In genomic region chr6:116553451-116553850, GRCh38 we compare ENCODE assay signal across 20 cellular contexts. TPM values are rescaled to one million over a fixed set of nuclear protein-coding genes. Genes with fewer than 3 reads are reported as not detected.
DNase-seq lines count a peak whose midpoint lies in the region; ATAC-seq and TF ChIP-seq lines count a peak whose summit lies in the region.
"Had no signal": no experiment of that assay in that cellular context is flagged by ENCODE, and none has a peak within 500 bp of the region (broad histone marks: within the 10 kb centered on the region; RNA-seq: fewer than 3 reads in every experiment).

Gene CALHM4 (plus strand): TSS chr6:116553751. CDS start chr6:116553794, 43 bp downstream.

- H3K4me3 ChIP-seq in IMR-90 (ENCODE audit: insufficient read depth, low read depth, low read length) (no peak within 1 kb of the TSS), neuronal stem cell (ENCODE audit: low read length in 2 of 2) (peak within 1 kb of the TSS in 1 of 2 donors; percentile 26)
- H3K4me3 ChIP-seq: GM12878, GM23248 had no signal

- no peak within 1 kb of the TSS for H2BK20ac ChIP-seq in IMR-90 (ENCODE audit: low read depth, low read length)

- no peaks in the 10 kb centered on the region for H3K27me3 ChIP-seq in IMR-90 (ENCODE audit: control insufficient read depth, insufficient read depth, low read length)
- H3K27me3 ChIP-seq in neuronal stem cell (ENCODE audit: control insufficient read depth in 3 of 3, insufficient read depth in 3 of 3, low read depth in 1 of 3, low read length in 3 of 3) = no peaks in the 10 kb centered on the region

- peak within 1 kb of the TSS; percentile 10 for H2AFZ ChIP-seq in IMR-90 (replicated peaks; ENCODE audit: low read length, poor library complexity)
- peak within 1 kb of the TSS; percentile 8 for H2AFZ ChIP-seq in neuronal stem cell (ENCODE audit: low read length)
- H2AFZ ChIP-seq: GM23248 had no signal

- no peaks in the 10 kb centered on the region for H4K20me1 ChIP-seq in IMR-90 (ENCODE audit: insufficient read depth, low read length)

- CTCF ChIA-PET in IMR-90 (lab: Yijun Ruan, JAX) = interaction anchor here (0.7 to 0.8 kb wide), 2 partner anchors 12 to 18 kb away, joined by 3 to 5 read pairs; no protein-coding TSS in a partner anchor

- H3K36me3 ChIP-seq in IMR-90 (ENCODE audit: control insufficient read depth, insufficient read depth, low read length) (no peaks in the 10 kb centered on the region), neuronal stem cell (replicated peaks in 1 of 2; ENCODE audit: control insufficient read depth in 2 of 2, insufficient read depth in 2 of 2, low read length in 2 of 2) (no peaks in the 10 kb centered on the region)

- ATAC-seq in IMR-90 (ENCODE audit: low read depth) (no peak), HG03108 (IDR thresholded peaks at IDR 0.05; ENCODE audit: unreplicated experiment) (no peak)
- ATAC-seq: GM12878, HCT116 had no signal

- H3K4ac ChIP-seq in IMR-90 (ENCODE audit: low read depth, low read length) (no peak within 1 kb of the TSS), neuronal stem cell (ENCODE audit: low read length) (no peak within 1 kb of the TSS)

- H3K18ac ChIP-seq in IMR-90 (ENCODE audit: low read depth, low read length) (no peak within 1 kb of the TSS), neuronal stem cell (ENCODE audit: low read length) (no peak within 1 kb of the TSS)

- H3K14ac ChIP-seq in IMR-90 (replicated peaks; ENCODE audit: low read depth, low read length) (no peak within 1 kb of the TSS), neuronal stem cell (ENCODE audit: low read length) (no peak within 1 kb of the TSS)

- dilution Hi-C loops in IMR-90 (cut with HindIII; ENCODE audit: low sequenced_read_pairs, unreplicated experiment) = no loop called here

- TF ChIP-seq CTCF in IMR-90 (conservative IDR thresholded peaks at IDR 0.05; ENCODE audit: low read depth, low read length) (no peak), VCaP (conservative IDR thresholded peaks at IDR 0.05) (no peak)

- TF ChIP-seq RAD21 in IMR-90 (IDR thresholded peaks at IDR 0.05; ENCODE audit: low read length) = no peak

- no TSS peak for BruUV-seq in IMR-90 (replicated peaks; lab: Mats Ljungman, UMichigan)

- H3K4me1 ChIP-seq in IMR-90 (ENCODE audit: control insufficient read depth, insufficient read depth, low read length) (peaks cover 7% of the 10 kb centered on the region), neuronal stem cell (ENCODE audit: control insufficient read depth in 2 of 2, insufficient read depth in 1 of 2, low read depth in 1 of 2, low read length in 2 of 2) (peaks cover 2 to 3% of the 10 kb centered on the region in 2 donors)

- H2BK15ac ChIP-seq in IMR-90 (ENCODE audit: low read depth, low read length) (no peak within 1 kb of the TSS), neuronal stem cell (ENCODE audit: low read length) (no peak within 1 kb of the TSS)

- H2BK120ac ChIP-seq in IMR-90 (ENCODE audit: low read depth, low read length) = peak within 1 kb of the TSS; percentile 19; the same call in 1 of the 2 replicates
- no peak within 1 kb of the TSS for H2BK120ac ChIP-seq in neuronal stem cell (ENCODE audit: low read depth, low read length)

- no peak within 1 kb of the TSS; the same call in 1 of the 2 replicates for H2AK5ac ChIP-seq in IMR-90 (ENCODE audit: low read depth, low read length)
- no peak within 1 kb of the TSS for H2AK5ac ChIP-seq in neuronal stem cell (ENCODE audit: low read depth, low read length)

- no peaks in the 10 kb centered on the region for H3K9me3 ChIP-seq in IMR-90 (ENCODE audit: control insufficient read depth, insufficient read depth, low read length)
- no peaks in the 10 kb centered on the region for H3K9me3 ChIP-seq in neuronal stem cell (replicated peaks in 1 of 2; ENCODE audit: control insufficient read depth in 2 of 2, insufficient read depth in 1 of 2, low read depth in 1 of 2, low read length in 2 of 2)

- H4K91ac ChIP-seq in IMR-90 (ENCODE audit: insufficient read depth, low read depth, low read length) (no peak within 1 kb of the TSS), neuronal stem cell (ENCODE audit: low read depth, low read length, poor library complexity) (no peak within 1 kb of the TSS)

- H3K9ac ChIP-seq in IMR-90 (ENCODE audit: low read depth, low read length) = no peak within 1 kb of the TSS
- H3K9ac ChIP-seq in neuronal stem cell (ENCODE audit: low read depth, low read length, poor library complexity) = no peak within 1 kb of the TSS
- H3K9ac ChIP-seq: GM23248 had no signal

- H3K4me2 ChIP-seq in IMR-90 (ENCODE audit: low read depth, low read length) (no peak within 1 kb of the TSS), neuronal stem cell (ENCODE audit: insufficient read depth, low read length, poor library complexity, severe bottlenecking) (no peak within 1 kb of the TSS)

- H3K27ac ChIP-seq in IMR-90 (ENCODE audit: insufficient read depth, low read length) = no peak within 1 kb of the TSS
- H3K27ac ChIP-seq in VCaP = peak within 1 kb of the TSS; percentile 54
- H3K27ac ChIP-seq in neuronal stem cell (replicated peaks; ENCODE audit: low read length) = no peak within 1 kb of the TSS
- H3K27ac ChIP-seq: GM23248 had no signal

- no peak within 1 kb of the TSS for H2BK12ac ChIP-seq in neuronal stem cell (ENCODE audit: low read length)

- H3K23ac ChIP-seq in IMR-90 (ENCODE audit: low read depth, low read length) (no peak within 1 kb of the TSS), neuronal stem cell (ENCODE audit: low read depth, low read length, poor library complexity) (no peak within 1 kb of the TSS)

- no peak within 1 kb of the TSS for H3K56ac ChIP-seq in IMR-90 (ENCODE audit: extremely low read depth, insufficient read depth, low read length)

- intact Hi-C loops in IMR-90 (cut with micrococcal nuclease) = no loop called here

- H4K8ac ChIP-seq in IMR-90 (ENCODE audit: low read depth in 2 of 2, low read length in 2 of 2) (no peak within 1 kb of the TSS), neuronal stem cell (ENCODE audit: low read depth, low read length) (no peak within 1 kb of the TSS)

- DNase-seq in IMR-90 = no peak
- no peak for DNase-seq in neuronal stem cell (ENCODE audit: low spot score)
- no peak for DNase-seq in NCI-H1436 treated with DMSO at 0.1 percent for 48 hours (lab: John Stamatoyannopoulos, UW)
- DNase-seq in glomerular visceral epithelial cell (ENCODE audit: extremely low spot score) = no peak
- DNase-seq: C1 segment of cervical spinal cord; Calu3; CD4-positive, alpha-beta memory T cell; COR-L47; DMS79; EL; GDM1; GM23248; H9 had no signal

- no peak within 1 kb of the TSS for H2BK5ac ChIP-seq in IMR-90 (ENCODE audit: low read depth, low read length, poor library complexity, severe bottlenecking)
- no peak within 1 kb of the TSS for H2BK5ac ChIP-seq in neuronal stem cell (ENCODE audit: low read length)

- no peak within 1 kb of the TSS for H2AK9ac ChIP-seq in IMR-90 (replicated peaks; ENCODE audit: low read depth, low read length, poor library complexity)

- peak within 1 kb of the TSS; percentile 13; the same call in 1 of the 2 replicates for H4K5ac ChIP-seq in IMR-90 (ENCODE audit: low read depth, low read length)

- in situ Hi-C loops in IMR-90 (cut with MboI; ENCODE audit: low sequenced_read_pairs) = no loop called here

- H3K9me1 ChIP-seq in IMR-90 (ENCODE audit: insufficient read depth, low read length) = no peaks in the 10 kb centered on the region

- no peak for TF ChIP-seq POLR2A in IMR-90 (IDR thresholded peaks at IDR 0.05; ENCODE audit: low read depth, low read length)

- H3K79me1 ChIP-seq in IMR-90 (ENCODE audit: low read depth in 1 of 2, low read length in 2 of 2) = no peaks in the 10 kb centered on the region
- no peaks in the 10 kb centered on the region for H3K79me1 ChIP-seq in neuronal stem cell (ENCODE audit: low read depth, low read length)

- POLR2A ChIA-PET in IMR-90 (lab: Charles Lee; ENCODE audit: unreplicated experiment) = no interaction called here

TF ChIP-seq in IMR-90, 13 proteins besides CTCF, POLR2A, EP300 and RAD21:
- TF ChIP-seq CHD1 (IDR thresholded peaks at IDR 0.05; ENCODE audit: low read depth, low read length) (no peak), BHLHE40 (IDR thresholded peaks at IDR 0.05; ENCODE audit: low read depth, low read length) (no peak), MAZ (IDR thresholded peaks at IDR 0.05; ENCODE audit: borderline replicate concordance, low read depth, low read length) (no peak), RCOR1 (IDR thresholded peaks at IDR 0.05; ENCODE audit: insufficient replicate concordance, low read length) (no peak), SMC3 (IDR thresholded peaks at IDR 0.05; ENCODE audit: low read depth, low read length) (no peak), USF2 (IDR thresholded peaks at IDR 0.05; ENCODE audit: low read depth, low read length) (no peak), NFE2L2 (IDR thresholded peaks at IDR 0.05; ENCODE audit: low read depth, low read length) (no peak), MAFK (IDR thresholded peaks at IDR 0.05; ENCODE audit: low read depth, low read length) (no peak), RFX5 (IDR thresholded peaks at IDR 0.05; ENCODE audit: low read depth, low read length) (no peak), CEBPB (IDR thresholded peaks at IDR 0.05; ENCODE audit: low read depth, low read length) (no peak)
- TF ChIP-seq, protein P1, sequence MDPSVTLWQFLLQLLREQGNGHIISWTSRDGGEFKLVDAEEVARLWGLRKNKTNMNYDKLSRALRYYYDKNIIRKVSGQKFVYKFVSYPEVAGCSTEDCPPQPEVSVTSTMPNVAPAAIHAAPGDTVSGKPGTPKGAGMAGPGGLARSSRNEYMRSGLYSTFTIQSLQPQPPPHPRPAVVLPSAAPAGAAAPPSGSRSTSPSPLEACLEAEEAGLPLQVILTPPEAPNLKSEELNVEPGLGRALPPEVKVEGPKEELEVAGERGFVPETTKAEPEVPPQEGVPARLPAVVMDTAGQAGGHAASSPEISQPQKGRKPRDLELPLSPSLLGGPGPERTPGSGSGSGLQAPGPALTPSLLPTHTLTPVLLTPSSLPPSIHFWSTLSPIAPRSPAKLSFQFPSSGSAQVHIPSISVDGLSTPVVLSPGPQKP (IDR thresholded peaks at IDR 0.05; ENCODE audit: borderline replicate concordance, low read depth, low read length) = no peak

RNA-seq across cellular contexts. Expression of gene CALHM4, which starts in this region (rescaled TPM):
- total RNA-seq in IMR-90 (2012; rRNA removed) = not detected in 2 replicates
- 0.07 and 0.11 TPM in 2 replicates for polyA plus RNA-seq in IMR-90 (2012; rRNA removed)
- not detected in 2 replicates for polyA plus RNA-seq in IMR-90 (2012; cell fraction: cytosol; rRNA removed)
- 0.04 and 0.16 TPM in 2 replicates for polyA plus RNA-seq in IMR-90 (2012; cell fraction: nucleus; rRNA removed; ENCODE audit: low replicate concordance)
- polyA plus RNA-seq in neuronal stem cell (2013, experiment 1 of 2) = not detected
- polyA plus RNA-seq in neuronal stem cell (2013, experiment 2 of 2) = not detected
- total RNA-seq: A172; A673; Calu3; CD4-positive, alpha-beta memory T cell; GM12878; GM23248; H9 had no signal
- polyA plus RNA-seq: BJ; CD4-positive, alpha-beta memory T cell; GM12878; GM23248 had no signal
